ENCODE assay signal across 18 cellular contexts in the genomic region with DNA sequence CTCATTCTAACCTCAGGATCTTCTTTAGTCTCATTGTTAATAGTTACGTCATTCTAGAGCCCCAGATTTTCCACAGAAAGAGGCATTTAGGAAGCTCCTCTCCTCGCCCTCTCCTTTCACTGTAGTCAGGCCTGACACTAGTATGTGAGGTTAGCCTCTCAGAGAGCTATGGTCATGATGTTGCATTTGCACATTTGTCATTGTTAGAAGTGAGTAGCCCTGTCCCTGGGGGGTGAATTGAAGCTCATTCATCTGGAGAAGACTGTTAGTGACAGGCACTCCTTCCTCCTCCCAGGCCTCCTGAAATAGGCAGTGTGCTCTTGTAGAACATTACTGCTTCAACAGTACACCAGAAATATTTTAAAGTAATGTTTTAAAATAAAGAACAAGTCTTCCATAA. TPM values are rescaled to one million over a fixed set of nuclear protein-coding genes. Genes with fewer than 3 reads are reported as not detected.
DNase-seq lines count a peak whose midpoint lies in the region; ATAC-seq and TF ChIP-seq lines count a peak whose summit lies in the region.
"Had no signal": no experiment of that assay in that cellular context is flagged by ENCODE, and none has a peak within 500 bp of the region (broad histone marks: within the 10 kb centered on the region; RNA-seq: fewer than 3 reads in every experiment).

No MANE protein-coding gene starts in this region.

- no peak for TF ChIP-seq CTCF in heart right ventricle (IDR thresholded peaks at IDR 0.05)

- H3K4me1 ChIP-seq in heart right ventricle = peaks cover 0 to 63% (median 38%) of the 10 kb centered on the region in 9 donors

- H3K36me3 ChIP-seq in heart right ventricle = peaks cover 0 to 69% (median 16%) of the 10 kb centered on the region in 9 donors
- H3K36me3 ChIP-seq: ovary had no signal

- peaks cover 19% of the 10 kb centered on the region for H3K27me3 Mint-ChIP-seq in activated T-helper 2 cell treated with anti-CD3 and anti-CD28 coated beads, Interferon-gamma antibody, Interleukin-2, Interleukin-4, amounts not matched to agents 10 μg/mL and 5 μg/mL and 100 μg/mL, durations not matched to agents 14 hours and 24 hours and 36 hours (ENCODE audit: low read depth)
- H3K27me3 Mint-ChIP-seq in activated T-helper 1 cell treated with anti-CD3 and anti-CD28 coated beads, Interleukin-12 subunit alpha, Interleukin-12 subunit beta, Interleukin-2, Interleukin-4 antibody, amounts not matched to agents 30 ng/mL and 10 ng/mL and 1 ng/mL, durations not matched to agents 14 hours and 24 hours and 36 hours (ENCODE audit: insufficient read depth) = no peaks in the 10 kb centered on the region
- H3K27me3 Mint-ChIP-seq: CD4-positive, CD25-positive, alpha-beta regulatory T cell had no signal

- no peak overlapping the region for H3K4me3 ChIP-seq in heart right ventricle
- H3K4me3 ChIP-seq: MG63, ovary, tibial nerve had no signal

- peaks cover 59% of the 10 kb centered on the region for H3K36me3 Mint-ChIP-seq in activated T-helper 2 cell treated with anti-CD3 and anti-CD28 coated beads, Interferon-gamma antibody, Interleukin-2, Interleukin-4, amounts not matched to agents 10 μg/mL and 5 μg/mL and 100 μg/mL, durations not matched to agents 14 hours and 24 hours and 36 hours (ENCODE audit: low read depth)
- H3K36me3 Mint-ChIP-seq in activated T-helper 1 cell treated with anti-CD3 and anti-CD28 coated beads, Interleukin-12 subunit alpha, Interleukin-12 subunit beta, Interleukin-2, Interleukin-4 antibody, amounts not matched to agents 30 ng/mL and 10 ng/mL and 1 ng/mL, durations not matched to agents 14 hours and 24 hours and 36 hours (ENCODE audit: low read depth) = peaks cover 7% of the 10 kb centered on the region

- no peaks in the 10 kb centered on the region for H3K9me3 ChIP-seq in heart right ventricle
- H3K9me3 ChIP-seq: MG63, ovary, tibial nerve had no signal

- no peaks in the 10 kb centered on the region for H3K27me3 ChIP-seq in heart right ventricle
- H3K27me3 ChIP-seq: MG63, ovary, tibial nerve had no signal

- DNase-seq in heart right ventricle (no peak), cardiac septum (ENCODE audit: low spot score) (no peak), globus pallidus (ENCODE audit: low spot score) (peak; percentile 65), pons (ENCODE audit: low spot score) (peak; percentile 75), LoVo (ENCODE audit: low spot score) (no peak)
- DNase-seq in activated T-helper 2 cell treated with anti-CD3 and anti-CD28 coated beads, Interferon-gamma antibody, Interleukin-2, Interleukin-4, amounts not matched to agents 10 μg/mL and 5 μg/mL and 100 μg/mL, durations not matched to agents 14 hours and 24 hours and 36 hours (ENCODE audit: low spot score) = no peak
- no peak for DNase-seq in activated T-helper 1 cell treated with anti-CD3 and anti-CD28 coated beads, Interleukin-12 subunit alpha, Interleukin-12 subunit beta, Interleukin-2, Interleukin-4 antibody, amounts not matched to agents 30 ng/mL and 10 ng/mL and 1 ng/mL, durations not matched to agents 14 hours and 24 hours and 36 hours (ENCODE audit: low spot score)
- DNase-seq: CD4-positive, CD25-positive, alpha-beta regulatory T cell; DMS79 treated with DMSO at 0.1 percent for 48 hours; left cardiac atrium; MG63; NCI-H187 treated with DMSO at 0.1 percent for 48 hours; NCI-H510A; ovary; SIG-M5 had no signal

- H3K4me1 Mint-ChIP-seq in activated T-helper 2 cell treated with anti-CD3 and anti-CD28 coated beads, Interferon-gamma antibody, Interleukin-2, Interleukin-4, amounts not matched to agents 10 μg/mL and 5 μg/mL and 100 μg/mL, durations not matched to agents 14 hours and 24 hours and 36 hours (ENCODE audit: low read depth) = peaks cover 29% of the 10 kb centered on the region
- peaks cover 35% of the 10 kb centered on the region for H3K4me1 Mint-ChIP-seq in activated T-helper 1 cell treated with anti-CD3 and anti-CD28 coated beads, Interleukin-12 subunit alpha, Interleukin-12 subunit beta, Interleukin-2, Interleukin-4 antibody, amounts not matched to agents 30 ng/mL and 10 ng/mL and 1 ng/mL, durations not matched to agents 14 hours and 24 hours and 36 hours (ENCODE audit: low read depth)

- intact Hi-C loops in heart right ventricle (cut with DNase I) (no loop called here), cardiac septum (cut with DNase I) (no loop called here)
- intact Hi-C loops in activated T-helper 2 cell treated with anti-CD3 and anti-CD28 coated beads, Interferon-gamma antibody, Interleukin-2, Interleukin-4, amounts not matched to agents 10 μg/mL and 5 μg/mL and 100 μg/mL, durations not matched to agents 14 hours and 24 hours and 36 hours (cut with micrococcal nuclease) = no loop called here
- intact Hi-C loops in activated T-helper 1 cell treated with anti-CD3 and anti-CD28 coated beads, Interleukin-12 subunit alpha, Interleukin-12 subunit beta, Interleukin-2, Interleukin-4 antibody, amounts not matched to agents 30 ng/mL and 10 ng/mL and 1 ng/mL, durations not matched to agents 14 hours and 24 hours and 36 hours (cut with micrococcal nuclease) = no loop called here

- 87 to 91% methylated on average over 2 of the region's 2 CpGs for WGBS in heart right ventricle, 2 donors

- ATAC-seq in heart right ventricle (no peak), GM18505 (IDR thresholded peaks at IDR 0.05; ENCODE audit: unreplicated experiment) (no peak)
- ATAC-seq: left cardiac atrium had no signal

- peak overlapping the region in 6 of 10 donors; percentile 12 to 68 (median 31) for H3K27ac ChIP-seq in heart right ventricle
- H3K27ac ChIP-seq: ovary, tibial nerve had no signal

- TF ChIP-seq POLR2A in GM18505 (IDR thresholded peaks at IDR 0.05; ENCODE audit: borderline replicate concordance, extremely low read depth, insufficient read depth, insufficient read length) = no peak

- H3K27ac Mint-ChIP-seq in activated T-helper 2 cell treated with anti-CD3 and anti-CD28 coated beads, Interferon-gamma antibody, Interleukin-2, Interleukin-4, amounts not matched to agents 10 μg/mL and 5 μg/mL and 100 μg/mL, durations not matched to agents 14 hours and 24 hours and 36 hours = no peak overlapping the region
- no peak overlapping the region for H3K27ac Mint-ChIP-seq in activated T-helper 1 cell treated with anti-CD3 and anti-CD28 coated beads, Interleukin-12 subunit alpha, Interleukin-12 subunit beta, Interleukin-2, Interleukin-4 antibody, amounts not matched to agents 30 ng/mL and 10 ng/mL and 1 ng/mL, durations not matched to agents 14 hours and 24 hours and 36 hours
- H3K27ac Mint-ChIP-seq: CD4-positive, CD25-positive, alpha-beta regulatory T cell; T-helper 1 cell treated with Interleukin-12 subunit alpha and Interleukin-12 subunit beta and Interleukin-4 antibody, amounts not matched to agents 30 μg/mL and 1 μg/mL, for 36 hours had no signal

- H3K9me3 Mint-ChIP-seq in activated T-helper 2 cell treated with anti-CD3 and anti-CD28 coated beads, Interferon-gamma antibody, Interleukin-2, Interleukin-4, amounts not matched to agents 10 μg/mL and 5 μg/mL and 100 μg/mL, durations not matched to agents 14 hours and 24 hours and 36 hours = peaks cover 5% of the 10 kb centered on the region
- no peaks in the 10 kb centered on the region for H3K9me3 Mint-ChIP-seq in activated T-helper 1 cell treated with anti-CD3 and anti-CD28 coated beads, Interleukin-12 subunit alpha, Interleukin-12 subunit beta, Interleukin-2, Interleukin-4 antibody, amounts not matched to agents 30 ng/mL and 10 ng/mL and 1 ng/mL, durations not matched to agents 14 hours and 24 hours and 36 hours
- H3K9me3 Mint-ChIP-seq: CD4-positive, CD25-positive, alpha-beta regulatory T cell; T-helper 1 cell treated with Interleukin-12 subunit alpha and Interleukin-12 subunit beta and Interleukin-4 antibody, amounts not matched to agents 30 μg/mL and 1 μg/mL, for 36 hours had no signal

- H3K4me3 Mint-ChIP-seq in activated T-helper 2 cell treated with anti-CD3 and anti-CD28 coated beads, Interferon-gamma antibody, Interleukin-2, Interleukin-4, amounts not matched to agents 10 μg/mL and 5 μg/mL and 100 μg/mL, durations not matched to agents 14 hours and 24 hours and 36 hours (ENCODE audit: low read depth) = no peak overlapping the region
- no peak overlapping the region for H3K4me3 Mint-ChIP-seq in activated T-helper 1 cell treated with anti-CD3 and anti-CD28 coated beads, Interleukin-12 subunit alpha, Interleukin-12 subunit beta, Interleukin-2, Interleukin-4 antibody, amounts not matched to agents 30 ng/mL and 10 ng/mL and 1 ng/mL, durations not matched to agents 14 hours and 24 hours and 36 hours
- H3K4me3 Mint-ChIP-seq: CD4-positive, CD25-positive, alpha-beta regulatory T cell; T-helper 1 cell treated with Interleukin-12 subunit alpha and Interleukin-12 subunit beta and Interleukin-4 antibody, amounts not matched to agents 30 μg/mL and 1 μg/mL, for 36 hours had no signal

RNA-seq across cellular contexts. Expression of gene LRRTM2, which starts 26.6 kb away (rescaled TPM):
- total RNA-seq in heart right ventricle (under 1 TPM in 4 of 10 donors, not detected in 6; 0.07 to 0.49 (median 0.17) TPM), cardiac septum (not detected)
- under 1 TPM; 0.04 to 0.07 TPM for polyA plus RNA-seq in heart right ventricle
- 0.44 and 0.59 TPM in 2 replicates for total RNA-seq in activated T-helper 2 cell treated with anti-CD3 and anti-CD28 coated beads, Interferon-gamma antibody, Interleukin-2, Interleukin-4, amounts not matched to agents 10 μg/mL and 5 μg/mL and 100 μg/mL, durations not matched to agents 14 hours and 24 hours and 36 hours
- total RNA-seq in activated T-helper 1 cell treated with anti-CD3 and anti-CD28 coated beads, Interleukin-12 subunit alpha, Interleukin-12 subunit beta, Interleukin-2, Interleukin-4 antibody, amounts not matched to agents 30 ng/mL and 10 ng/mL and 1 ng/mL, durations not matched to agents 14 hours and 24 hours and 36 hours = 0.12 TPM in 1 of 2 replicates, not detected in the other
- total RNA-seq: CD4-positive, CD25-positive, alpha-beta regulatory T cell had no signal

Comparison
In these comparisons a context has a peak if more than half of its experiments do, and no peak if none do; other contexts are left out.
1. DNase-seq: peak in globus pallidus (single experiment) and pons (single experiment); none in heart right ventricle (0 of 2), cardiac septum (single experiment), activated T-helper 2 cell treated with anti-CD3 and anti-CD28 coated beads, Interferon-gamma antibody, Interleukin-2, Interleukin-4, amounts not matched to agents 10 μg/mL and 5 μg/mL and 100 μg/mL, durations not matched to agents 14 hours and 24 hours and 36 hours (single experiment), LoVo (single experiment) and activated T-helper 1 cell treated with anti-CD3 and anti-CD28 coated beads, Interleukin-12 subunit alpha, Interleukin-12 subunit beta, Interleukin-2, Interleukin-4 antibody, amounts not matched to agents 30 ng/mL and 10 ng/mL and 1 ng/mL, durations not matched to agents 14 hours and 24 hours and 36 hours (single experiment).